8 cellular contexts compared by ENCODE assay signal in genomic region chr1:13960376-13960987, GRCh38.
DNase-seq lines count a peak whose midpoint lies in the region; ATAC-seq lines count a peak whose summit lies in the region.

No MANE protein-coding gene starts in this region.

- intact Hi-C loops in left ventricle myocardium superior (cut with micrococcal nuclease): loop anchor here (5.0 kb wide), 1 partner anchor 298 kb away; no protein-coding TSS in a partner anchor

- H3K4me3 ChIP-seq in Jurkat, Clone E6-1 (ENCODE audit: low read length): no peak overlapping the region

- peak; percentile 84 for ATAC-seq in left ventricle myocardium superior
- no peak for ATAC-seq in HG03469 (IDR thresholded peaks at IDR 0.05; ENCODE audit: unreplicated experiment)
- ATAC-seq in HG02759 (IDR thresholded peaks at IDR 0.05; ENCODE audit: unreplicated experiment): no peak

- DNase-seq in EH (ENCODE audit: low read depth): peak; percentile 50
- peak; percentile 35 for DNase-seq in Jurkat, Clone E6-1 (ENCODE audit: low read depth, low spot score)
- DNase-seq in T follicular helper cell (ENCODE audit: low read depth): peak; percentile 36
- DNase-seq in amniotic stem cell (lab: John Stamatoyannopoulos, UW): peak; percentile 10
- peak; percentile 74 for DNase-seq in left ventricle myocardium superior
- DNase-seq in retina: peak; percentile 73

Comparison
In these comparisons a context has a peak if more than half of its experiments do, and no peak if none do; other contexts are left out.
1. DNase-seq: peak in every context shown above with its lines; median percentile 74 in left ventricle myocardium superior; 73 in retina; 50 in EH; 36 in T follicular helper cell; 35 in Jurkat, Clone E6-1; 10 in amniotic stem cell.